Comparison of ENCODE assay signal across 23 cellular contexts in genomic region chr13:84191199-84191598, GRCh38.
"Had no signal": no experiment of that assay in that cellular context is flagged by ENCODE, and none has a peak within 500 bp of the region (broad histone marks: within the 10 kb centered on the region; RNA-seq: fewer than 3 reads in every experiment).

No MANE protein-coding gene starts in this region.

- H3K36me3 ChIP-seq: ascending aorta, left ventricle myocardium inferior, spleen, vagina, WERI-Rb-1 had no signal

- DNase-seq: activated CD4-positive, CD25-positive, alpha-beta regulatory T cell treated with anti-CD3 and anti-CD28 coated beads, Interleukin-2, amount 50 U/mL, for 72 hours; activated CD8-positive, alpha-beta memory T cell treated with anti-CD3 and anti-CD28 coated beads for 24 hours; activated CD8-positive, alpha-beta memory T cell treated with anti-CD3 and anti-CD28 coated beads, Interleukin-2, amount 50 U/mL, for 4 hours; activated T-cell treated with anti-CD3 and anti-CD28 coated beads, Interleukin-2, amount 50 U/mL, for 24 hours; central memory CD4-positive, alpha-beta T cell; effector memory CD4-positive, alpha-beta T cell; glutamatergic neuron; left ventricle myocardium inferior; midbrain; natural killer cell; nucleus accumbens; spleen; stimulated activated CD4-positive, alpha-beta T cell treated with anti-CD3 and anti-CD28 coated beads, Interleukin-4, amount 100 ng/mL, for 1 hour; stimulated activated naive CD4-positive, alpha-beta T cell; testis; trophoblast cell; WERI-Rb-1 had no signal

- H3K27me3 ChIP-seq: ascending aorta, hepatocyte, spleen, testis, vagina had no signal

- H3K4me3 ChIP-seq: ascending aorta, hepatocyte, left ventricle myocardium inferior, spleen, testis, vagina had no signal

- H3K27ac Mint-ChIP-seq: activated naive CD4-positive, alpha-beta T cell treated with anti-CD3 and anti-CD28 coated beads, Interleukin-2, amount 50 U/mL, for 72 hours; activated T-cell treated with anti-CD3 and anti-CD28 coated beads, Interleukin-2, amount 50 U/mL, for 24 hours; activated T-helper 17 cell treated with anti-CD3 and anti-CD28 coated beads, Interleukin-2, amount 50 U/mL, for 72 hours; natural killer cell had no signal

- H3K4me2 ChIP-seq: hepatocyte had no signal

- H3K4me3 Mint-ChIP-seq: activated T-cell treated with anti-CD3 and anti-CD28 coated beads, Interleukin-2, amount 50 U/mL, for 24 hours; activated T-helper 17 cell treated with anti-CD3 and anti-CD28 coated beads, Interleukin-2, amount 50 U/mL, for 72 hours; natural killer cell had no signal

- H3K79me2 ChIP-seq: hepatocyte had no signal

- H3K27ac ChIP-seq: ascending aorta, hepatocyte, left ventricle myocardium inferior, spleen, testis, vagina, WERI-Rb-1 had no signal

- H3K4me1 Mint-ChIP-seq: activated T-helper 17 cell treated with anti-CD3 and anti-CD28 coated beads, Interleukin-2, amount 50 U/mL, for 72 hours; natural killer cell had no signal

- H3K36me3 Mint-ChIP-seq: activated naive CD4-positive, alpha-beta T cell treated with anti-CD3 and anti-CD28 coated beads, Interleukin-2, amount 50 U/mL, for 72 hours; natural killer cell had no signal

- H3K9me3 ChIP-seq: ascending aorta, testis, vagina had no signal

- H2AFZ ChIP-seq: hepatocyte had no signal

- H3K4me1 ChIP-seq: ascending aorta, left ventricle myocardium inferior, spleen, testis, vagina had no signal

- H3K27me3 Mint-ChIP-seq: activated T-cell treated with anti-CD3 and anti-CD28 coated beads, Interleukin-2, amount 50 U/mL, for 24 hours; activated T-helper 17 cell treated with anti-CD3 and anti-CD28 coated beads, Interleukin-2, amount 50 U/mL, for 72 hours had no signal

- ATAC-seq: activated naive CD4-positive, alpha-beta T cell treated with anti-CD3 and anti-CD28 coated beads, Interleukin-2, amount 50 U/mL, for 72 hours; activated T-helper 17 cell treated with anti-CD3 and anti-CD28 coated beads, Interleukin-2, amount 50 U/mL, for 72 hours; natural killer cell; sciatic nerve had no signal
